8 cellular contexts compared by ENCODE assay signal in genomic region chr17:78324391-78325075, GRCh38. TPM values are rescaled to one million over a fixed set of nuclear protein-coding genes. Genes with fewer than 3 reads are reported as not detected.
DNase-seq lines count a peak whose midpoint lies in the region; ATAC-seq and TF ChIP-seq lines count a peak whose summit lies in the region.

No MANE protein-coding gene starts in this region.

- 36% methylated on average over 18 of the region's 18 CpGs for WGBS in liver

- H3K4me3 ChIP-seq in liver (ENCODE audit: low read depth in 1 of 3, low read length in 3 of 3), result no peak overlapping the region

- no peaks in the 10 kb centered on the region for H3K27me3 ChIP-seq in liver (ENCODE audit: control insufficient read depth in 4 of 4, insufficient read depth in 4 of 4, low read length in 3 of 4)

- no peak for TF ChIP-seq CTCF in liver (IDR thresholded peaks at IDR 0.05; ENCODE audit: low read depth, low read length, missing input control)

- ATAC-seq in GM19467 (IDR thresholded peaks at IDR 0.05; ENCODE audit: unreplicated experiment) (no peak), GM19395 (IDR thresholded peaks at IDR 0.05; ENCODE audit: unreplicated experiment) (no peak)

- no peaks in the 10 kb centered on the region for H3K9me3 ChIP-seq in liver (ENCODE audit: control insufficient read depth in 4 of 4, low read length in 3 of 4)

- H3K9ac ChIP-seq in liver (ENCODE audit: low read depth in 1 of 2, low read length in 2 of 2), result no peak overlapping the region

- H3K4me1 ChIP-seq in liver (ENCODE audit: control insufficient read depth in 4 of 4, insufficient read depth in 4 of 4, low read length in 3 of 4), result peaks cover 0 to 8% (median 4%) of the 10 kb centered on the region in 4 donors

- peak overlapping the region; percentile 44 for H3K27ac ChIP-seq in cingulate gyrus (ENCODE audit: low read depth, low read length)
- peak overlapping the region; percentile 83 for H3K27ac ChIP-seq in liver (ENCODE audit: low read depth in 1 of 2, low read length in 2 of 2)

- peak; percentile 36 for DNase-seq in activated T-cell treated with anti-CD3 and anti-CD28 coated beads, Interleukin-2, amount 50 U/mL, for 1 hour
- DNase-seq in activated T-cell treated with anti-CD3 and anti-CD28 coated beads for 4 hours (no peak), stromal cell of bone marrow (ENCODE audit: low read depth) (peak; percentile 98)

- no peaks in the 10 kb centered on the region for H3K36me3 ChIP-seq in liver (ENCODE audit: control insufficient read depth in 4 of 4, insufficient read depth in 3 of 4, low read depth in 1 of 4, low read length in 3 of 4)

- peak; percentile 18 to 40 for TF ChIP-seq RAD21 in liver (IDR thresholded peaks at IDR 0.05)

TF ChIP-seq in PFSK-1, 5 proteins besides CTCF, POLR2A, EP300 and RAD21:
- TF ChIP-seq SIN3A (IDR thresholded peaks at IDR 0.05; ENCODE audit: borderline replicate concordance, insufficient read depth, low read length) (peak; percentile 92), REST (IDR thresholded peaks at IDR 0.05; ENCODE audit: insufficient read depth in 1 of 2, low read depth in 2 of 2, low read length in 2 of 2) (0 out of 4 replicates have a peak, but pooled peaks of 1 of the 2 experiments have one; percentile 52), POLR2AphosphoS5 (IDR thresholded peaks at IDR 0.05; ENCODE audit: low read depth, low read length) (no peak; the same call in 1 of the 2 replicates), TAF1 (IDR thresholded peaks at IDR 0.05; ENCODE audit: borderline replicate concordance, insufficient read depth, low read length) (no peak), FOXP2 (optimal IDR thresholded peaks at IDR 0.05; ENCODE audit: borderline replicate concordance, extremely low read depth, extremely low read length, insufficient read depth) (peak; percentile 93)

TF ChIP-seq in liver, 16 proteins besides CTCF, POLR2A, EP300 and RAD21:
- TF ChIP-seq GABPA (IDR thresholded peaks at IDR 0.05 in 1 of 2, conservative IDR thresholded peaks at IDR 0.05 in 1 of 2) (peak in 1 of 2 donors; percentile 10), ZBTB33 (IDR thresholded peaks at IDR 0.05) (no peak), YY1 (IDR thresholded peaks at IDR 0.05) (peak; percentile 24), NR2F2 (IDR thresholded peaks at IDR 0.05) (peak; percentile 80), REST (IDR thresholded peaks at IDR 0.05) (peak; percentile 61), MAX (IDR thresholded peaks at IDR 0.05) (peak; percentile 37), FOXA2 (IDR thresholded peaks at IDR 0.05) (no peak), SP1 (IDR thresholded peaks at IDR 0.05) (peak; percentile 51), HNF4G (IDR thresholded peaks at IDR 0.05) (no peak)

RNA-seq across cellular contexts. Expression of gene SOCS3, which starts 35.3 kb away (rescaled TPM):
- polyA plus RNA-seq in PFSK-1 (2012; ENCODE audit: insufficient read length, low read depth), result 15.1 TPM
- 10 to 100 TPM; 16.1 to 48.0 TPM for total RNA-seq in liver
- 10 to 100 TPM; 12.2 to 20.5 TPM for polyA plus RNA-seq in liver

RNA-seq across cellular contexts. Expression of gene PGS1, which starts 53.9 kb away (rescaled TPM):
- polyA plus RNA-seq in PFSK-1 (2012; ENCODE audit: insufficient read length, low read depth), result 53.3 TPM
- 10 to 100 TPM; 13.5 to 24.1 TPM for total RNA-seq in liver
- polyA plus RNA-seq in liver, result 10 to 100 TPM in 1 of 2 donors, 1 to 10 TPM in 1; 8.1 to 10.9 TPM
